19 cellular contexts compared by ENCODE assay signal in the genomic region with DNA sequence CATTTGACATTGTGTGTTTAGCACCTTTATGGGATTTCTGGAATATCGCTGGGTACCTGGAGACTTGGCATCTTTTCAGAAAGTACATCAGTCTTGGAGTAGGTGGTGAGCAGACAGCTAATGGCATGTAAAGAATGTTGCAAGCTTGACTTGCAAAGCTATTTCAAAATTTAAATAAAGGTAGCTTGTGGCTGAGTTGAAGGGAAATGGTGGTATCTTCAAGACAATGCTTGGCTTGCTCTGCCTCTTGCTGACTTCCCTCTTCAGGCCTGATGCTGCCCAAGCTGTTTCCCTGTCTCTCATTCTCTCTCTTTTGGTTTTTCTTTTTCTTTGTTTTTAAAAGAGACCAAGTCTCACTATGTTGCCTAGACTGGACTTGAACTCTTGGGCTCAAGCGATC. TPM values are rescaled to one million over a fixed set of nuclear protein-coding genes. Genes with fewer than 3 reads are reported as not detected.
DNase-seq lines count a peak whose midpoint lies in the region; ATAC-seq, FAIRE-seq and TF ChIP-seq lines count a peak whose summit lies in the region.
"Had no signal": no experiment of that assay in that cellular context is flagged by ENCODE, and none has a peak within 500 bp of the region (broad histone marks: within the 10 kb centered on the region; RNA-seq: fewer than 3 reads in every experiment).

No MANE protein-coding gene starts in this region.

- DNase-seq in H9 (peak; percentile 47), NCI-H226 (peak; percentile 16), bronchial epithelial cell (ENCODE audit: low read depth) (peak; percentile 52), mesothelial cell of epicardium (ENCODE audit: low spot score in 2 of 2, unreplicated experiment in 2 of 2) (no peak), Right ventricle myocardium inferior (ENCODE audit: missing footprints) (no peak), hypothalamus (lab: John Stamatoyannopoulos, UW) (no peak)
- no peak for DNase-seq in stimulated activated CD4-positive, alpha-beta T cell treated with anti-CD3 and anti-CD28 coated beads, Interleukin-2, amount 100 ng/mL, for 24 hours
- DNase-seq: activated CD4-positive, alpha-beta T cell treated with anti-CD3 and anti-CD28 coated beads for 4 hours; activated T-cell treated with anti-CD3 and anti-CD28 coated beads for 4 hours; central memory CD4-positive, alpha-beta T cell; effector CD8-positive, alpha-beta T cell; lower lobe of right lung; NCI-H2107; NCI-H69; RPMI8226 had no signal

- no peaks in the 10 kb centered on the region for H3K27me3 Mint-ChIP-seq in H9 (ENCODE audit: low read depth)
- no peaks in the 10 kb centered on the region for H3K27me3 Mint-ChIP-seq in mesothelial cell of epicardium (ENCODE audit: low read depth)

- no peaks in the 10 kb centered on the region for H3K23me2 ChIP-seq in H9 (ENCODE audit: insufficient read length, low read depth, low read length, poor library complexity, severe bottlenecking)

- 0 out of 2 replicates have a peak overlapping the region, but pooled peaks have one; percentile 16 for H2BK15ac ChIP-seq in H9 (ENCODE audit: low read depth, low read length)

- peak overlapping the region; percentile 70 to 97 (median 89) for H3K27ac Mint-ChIP-seq in H9
- peak overlapping the region; percentile 85 for H3K27ac Mint-ChIP-seq in mesothelial cell of epicardium
- H3K27ac Mint-ChIP-seq: activated naive CD4-positive, alpha-beta T cell treated with anti-CD3 and anti-CD28 coated beads, Interleukin-2, amount 50 U/mL, for 72 hours; T-helper 2 cell treated with Interferon-gamma antibody and Interleukin-4, amounts not matched to agents 5 μg/mL and 100 μg/mL, for 36 hours had no signal

- no peak for TF ChIP-seq CTCF in H9 (conservative IDR thresholded peaks at IDR 0.05)
- TF ChIP-seq CTCF in bronchial epithelial cell (IDR thresholded peaks at IDR 0.05; ENCODE audit: insufficient read depth, low read length, severe bottlenecking), result no peak
- TF ChIP-seq CTCF in mesothelial cell of epicardium (IDR thresholded peaks at IDR 0.05; ENCODE audit: unreplicated experiment), result no peak

- H3K36me3 Mint-ChIP-seq in H9 (ENCODE audit: insufficient read depth in 1 of 3, low read depth in 3 of 3) (no peaks in the 10 kb centered on the region; a peak in 1 of 7 replicates), mesothelial cell of epicardium (no peaks in the 10 kb centered on the region)
- H3K36me3 Mint-ChIP-seq: activated naive CD4-positive, alpha-beta T cell treated with anti-CD3 and anti-CD28 coated beads, Interleukin-2, amount 50 U/mL, for 72 hours had no signal

- 0 out of 2 replicates have a peak overlapping the region, but pooled peaks have one; percentile 6 for H3K4ac ChIP-seq in H9 (ENCODE audit: low read depth, low read length)

- no peak overlapping the region for H3K56ac ChIP-seq in H9 (ENCODE audit: insufficient read length, low read depth, low read length)

- TF ChIP-seq POLR2A in GM18505 (IDR thresholded peaks at IDR 0.05; ENCODE audit: borderline replicate concordance, extremely low read depth, insufficient read depth, insufficient read length), result no peak

- H3K18ac ChIP-seq in H9 (ENCODE audit: insufficient read length, low read depth, low read length), result peak overlapping the region; percentile 70

- FAIRE-seq in bronchial epithelial cell (lab: Jason Lieb, UNC), result no peak

- H3K27ac ChIP-seq in H9 (ENCODE audit: insufficient read length, low read depth, low read length), result peak overlapping the region; percentile 91
- H3K27ac ChIP-seq: lower lobe of right lung had no signal

- H3K4me3 ChIP-seq in bronchial epithelial cell (ENCODE audit: low read depth, low read length), result no peak overlapping the region
- H3K4me3 ChIP-seq: lower lobe of right lung had no signal

- no peak overlapping the region for H3K23ac ChIP-seq in H9 (ENCODE audit: insufficient read length, low read depth, low read length)

- peak overlapping the region; percentile 29 for H3K4me2 ChIP-seq in H9 (ENCODE audit: insufficient read depth, insufficient read length, low read length)

- H4K20me1 ChIP-seq in H9 (ENCODE audit: control insufficient read depth, insufficient read depth, insufficient read length), result no peaks in the 10 kb centered on the region

- peak overlapping the region in 1 of 2 experiments; percentile 17; a peak in 3 of 5 replicates for H3K4me3 Mint-ChIP-seq in H9
- no peak overlapping the region for H3K4me3 Mint-ChIP-seq in mesothelial cell of epicardium
- H3K4me3 Mint-ChIP-seq: neural crest cell; T-helper 2 cell treated with Interferon-gamma antibody and Interleukin-4, amounts not matched to agents 5 μg/mL and 100 μg/mL, for 36 hours had no signal

- H2BK20ac ChIP-seq in H9 (ENCODE audit: low read depth, low read length, poor library complexity, severe bottlenecking), result no peak overlapping the region

- H2BK5ac ChIP-seq in H9 (ENCODE audit: insufficient read length, low read length), result peak overlapping the region; percentile 60

- no peak overlapping the region for H2BK12ac ChIP-seq in H9 (ENCODE audit: insufficient read length, low read depth, low read length)

- H3K4me1 Mint-ChIP-seq in H9, result peaks cover 55 to 63% of the 10 kb centered on the region in 2 experiments
- peaks cover 65% of the 10 kb centered on the region for H3K4me1 Mint-ChIP-seq in mesothelial cell of epicardium

- no peak overlapping the region for H3T11ph ChIP-seq in H9 (ENCODE audit: low read length)

- H3K27me3 ChIP-seq in H9 (ENCODE audit: insufficient read depth, low read length) (no peaks in the 10 kb centered on the region), bronchial epithelial cell (ENCODE audit: control insufficient read depth, insufficient read depth, low read length) (no peaks in the 10 kb centered on the region)

- peak overlapping the region; percentile 60 for H4K91ac ChIP-seq in H9 (ENCODE audit: insufficient read length, low read depth, low read length)

- H3K9ac ChIP-seq in H9 (ENCODE audit: extremely low read depth, insufficient read length, low read length), result no peak overlapping the region

- intact Hi-C loops in Right ventricle myocardium inferior (cut with DNase I), result no loop called here

- peaks cover 43% of the 10 kb centered on the region; the same call in 1 of the 2 replicates for H3K79me2 ChIP-seq in H9 (ENCODE audit: insufficient read depth, low read length)

- H3K4me1 ChIP-seq in H9 (ENCODE audit: insufficient read depth, low read length), result peaks cover 15% of the 10 kb centered on the region; the same call in 1 of the 2 replicates

- no peak for ATAC-seq in Right ventricle myocardium inferior
- ATAC-seq in GM18505 (IDR thresholded peaks at IDR 0.05; ENCODE audit: unreplicated experiment), result no peak
- ATAC-seq: activated naive CD4-positive, alpha-beta T cell treated with anti-CD3 and anti-CD28 coated beads, Interleukin-2, amount 50 U/mL, for 72 hours; lower lobe of right lung had no signal

- no peak overlapping the region for H4K8ac ChIP-seq in H9 (replicated peaks; ENCODE audit: insufficient read length, low read depth, low read length)

- peak overlapping the region; percentile 53 for H2AK5ac ChIP-seq in H9 (ENCODE audit: insufficient read length, low read length)

- H3K79me1 ChIP-seq in H9 (ENCODE audit: insufficient read depth, low read depth, low read length, poor library complexity, severe bottlenecking), result no peaks in the 10 kb centered on the region

- H3K14ac ChIP-seq in H9 (ENCODE audit: insufficient read depth, low read length), result peak overlapping the region; percentile 56; the same call in 1 of the 2 replicates

- no peaks in the 10 kb centered on the region for H3K9me3 Mint-ChIP-seq in H9
- H3K9me3 Mint-ChIP-seq in mesothelial cell of epicardium, result no peaks in the 10 kb centered on the region
- H3K9me3 Mint-ChIP-seq: activated naive CD4-positive, alpha-beta T cell treated with anti-CD3 and anti-CD28 coated beads, Interleukin-2, amount 50 U/mL, for 72 hours; neural crest cell; T-helper 2 cell treated with Interferon-gamma antibody and Interleukin-4, amounts not matched to agents 5 μg/mL and 100 μg/mL, for 36 hours had no signal

- H2BK120ac ChIP-seq in H9 (ENCODE audit: low read depth, low read length, poor library complexity, severe bottlenecking), result no peak overlapping the region

- H3K36me3 ChIP-seq in bronchial epithelial cell (ENCODE audit: control insufficient read depth, insufficient read depth, low read length), result no peaks in the 10 kb centered on the region
- H3K36me3 ChIP-seq: lower lobe of right lung had no signal

- H4K5ac ChIP-seq in H9 (ENCODE audit: insufficient read length, low read depth, low read length), result peak overlapping the region; percentile 66

- H2AFZ ChIP-seq in H9 (ENCODE audit: low read length), result no peak overlapping the region

- no CpG with 5 or more reads among the region's 2 CpGs for WGBS in H9 (ENCODE audit: extremely low coverage, insufficient read length, low lambda C conversion rate)

- no peaks in the 10 kb centered on the region for H3K9me3 ChIP-seq in H9 (ENCODE audit: control insufficient read depth, low read depth, low read length)
- H3K9me3 ChIP-seq: lower lobe of right lung had no signal

RNA-seq across cellular contexts. Expression of a gene that starts 13.2 kb away (rescaled TPM):
- total RNA-seq in H9 (2021), result 20.5 and 20.6 TPM in 2 replicates
- 3.4 and 3.7 TPM in 2 replicates for total RNA-seq in bronchial epithelial cell
- 35.9 to 37.3 TPM (median 36.4 TPM) in 3 replicates for total RNA-seq in mesothelial cell of epicardium
- 5.4 TPM for total RNA-seq in Right ventricle myocardium inferior

Comparison
In these comparisons a context has a peak if more than half of its experiments do, and no peak if none do; other contexts are left out.
1. DNase-seq: peak in H9 (single experiment), NCI-H226 (single experiment) and bronchial epithelial cell (single experiment); none in mesothelial cell of epicardium (0 of 2), stimulated activated CD4-positive, alpha-beta T cell treated with anti-CD3 and anti-CD28 coated beads, Interleukin-2, amount 100 ng/mL, for 24 hours (0 of 2), Right ventricle myocardium inferior (single experiment) and hypothalamus (0 of 51).